In genomic region chr19:10424011-10424637, GRCh38 we compare ENCODE assay signal across 8 cellular contexts. TPM values are rescaled to one million over a fixed set of nuclear protein-coding genes. Genes with fewer than 3 reads are reported as not detected.
A peak's percentile ranks its signal among the peaks of the same experiment; 100 is the strongest.
DNase-seq lines count a peak whose midpoint lies in the region; ATAC-seq and TF ChIP-seq lines count a peak whose summit lies in the region.

No MANE protein-coding gene starts in this region.

- H3K27ac ChIP-seq in left lung = peak overlapping the region in 1 of 2 donors; percentile 66

- H3K36me3 ChIP-seq in left lung = no peaks in the 10 kb centered on the region

- H3K4me3 ChIP-seq in left lung = peak overlapping the region; percentile 15 to 36

- intact Hi-C loops in left lung (cut with DNase I) = no loop called here

- TF ChIP-seq CTCF in left lung (IDR thresholded peaks at IDR 0.05) = peak; percentile 94 to 98

- H3K27me3 ChIP-seq in left lung = peaks cover 35 to 75% of the 10 kb centered on the region in 2 donors

- H3K9me3 ChIP-seq in left lung = no peaks in the 10 kb centered on the region

- DNase-seq in AG20443 (ENCODE audit: low spot score) = peak; percentile 92
- DNase-seq in NCI-H2196 (lab: John Stamatoyannopoulos, UW; ENCODE audit: unreplicated experiment) = peak; percentile 77
- DNase-seq in activated CD4-positive, alpha-beta T cell treated with anti-CD3 and anti-CD28 coated beads for 1 hour = peak; percentile 45
- peak; percentile 87 for DNase-seq in dermis blood vessel endothelial cell
- DNase-seq in left lung = peak; percentile 85 to 96
- DNase-seq in stimulated activated CD8-positive, alpha-beta memory T cell treated with anti-CD3 and anti-CD28 coated beads, Interleukin-4, amount 100 ng/mL, for 48 hours = peak; percentile 86

- ATAC-seq in GM19467 (IDR thresholded peaks at IDR 0.05; ENCODE audit: unreplicated experiment) = peak; percentile 31
- ATAC-seq in left lung = peak; percentile 92
- no peak for ATAC-seq in GM19452 (IDR thresholded peaks at IDR 0.05; ENCODE audit: unreplicated experiment)

- peaks cover 20 to 90% of the 10 kb centered on the region in 2 donors for H3K4me1 ChIP-seq in left lung

RNA-seq across cellular contexts. Expression of gene PDE4A, which starts 3.8 kb away (rescaled TPM):
- total RNA-seq in dermis blood vessel endothelial cell = 2.2 and 5.3 TPM in 2 replicates
- 10 to 100 TPM; 21.4 to 21.6 TPM for total RNA-seq in left lung

RNA-seq across cellular contexts. Expression of gene CDC37, which starts 20.8 kb away (rescaled TPM):
- total RNA-seq in dermis blood vessel endothelial cell (367 and 370 TPM in 2 replicates), left lung (100 to 1,000 TPM; 120 to 148 TPM)

RNA-seq across cellular contexts. Expression of gene TYK2, which starts 43.8 kb away (rescaled TPM):
- total RNA-seq in dermis blood vessel endothelial cell = 95.6 and 110 TPM in 2 replicates
- 100 to 1,000 TPM; 133 to 175 TPM for total RNA-seq in left lung
